In genomic region chr7:73622909-73623797, GRCh38 we compare ENCODE assay signal across 10 cellular contexts. TPM values are rescaled to one million over a fixed set of nuclear protein-coding genes. Genes with fewer than 3 reads are reported as not detected.
DNase-seq lines count a peak whose midpoint lies in the region; FAIRE-seq and TF ChIP-seq lines count a peak whose summit lies in the region.
"Had no signal": no experiment of that assay in that cellular context is flagged by ENCODE, and none has a peak within 500 bp of the region (broad histone marks: within the 10 kb centered on the region; RNA-seq: fewer than 3 reads in every experiment).

No MANE protein-coding gene starts in this region.

- FAIRE-seq in kidney (lab: Jason Lieb, UNC): no peak
- FAIRE-seq in frontal cortex (lab: Jason Lieb, UNC): no peak
- FAIRE-seq: endometrium had no signal

- H3K36me3 ChIP-seq in adipocyte (ENCODE audit: control insufficient read depth, insufficient read depth, low read length, severe bottlenecking) (peaks cover 6% of the 10 kb centered on the region), kidney (ENCODE audit: control insufficient read depth in 1 of 2, insufficient read depth in 2 of 2, low read length in 2 of 2) (no peaks in the 10 kb centered on the region), stomach (no peaks in the 10 kb centered on the region)

- no peak for TF ChIP-seq CTCF in kidney (IDR thresholded peaks at IDR 0.05; ENCODE audit: borderline replicate concordance, extremely low read depth, insufficient read depth)
- no peak for TF ChIP-seq CTCF in stomach (IDR thresholded peaks at IDR 0.05)

- peak overlapping the region; percentile 87 for H3K4me3 ChIP-seq in adipocyte (ENCODE audit: low read length)
- peak overlapping the region; percentile 69 to 73 for H3K4me3 ChIP-seq in kidney (ENCODE audit: low read length in 2 of 2)
- peak overlapping the region; percentile 46 to 63 (median 50) for H3K4me3 ChIP-seq in stomach

- TF ChIP-seq EP300 in stomach (IDR thresholded peaks at IDR 0.05): no peak

- peak overlapping the region; percentile 97 for H3K9ac ChIP-seq in adipocyte (ENCODE audit: low read length)
- peak overlapping the region in 1 of 2 donors; percentile 55 for H3K9ac ChIP-seq in kidney (ENCODE audit: low read length in 2 of 2)

- 3 to 8% (median 4%) methylated on average over 45 to 58 of the region's 58 CpGs for WGBS in stomach, 5 donors

- H3K27ac ChIP-seq in kidney (ENCODE audit: low read depth in 2 of 2, low read length in 2 of 2): peak overlapping the region in 1 of 2 donors; percentile 22
- peak overlapping the region in 1 of 5 donors; percentile 37 for H3K27ac ChIP-seq in stomach

- H3K27me3 ChIP-seq in adipocyte (replicated peaks; ENCODE audit: control insufficient read depth, insufficient read depth, low read length) (peaks cover 12% of the 10 kb centered on the region), stomach (peaks cover 11 to 77% (median 63%) of the 10 kb centered on the region in 3 donors)

- H3K4me1 ChIP-seq in adipocyte (ENCODE audit: control insufficient read depth, insufficient read depth, low read length) (peaks cover 17% of the 10 kb centered on the region), kidney (ENCODE audit: control insufficient read depth in 1 of 2, insufficient read depth in 1 of 2, low read depth in 1 of 2, low read length in 2 of 2) (peaks cover 0 to 3% of the 10 kb centered on the region in 2 donors), stomach (peaks cover 17 to 25% (median 23%) of the 10 kb centered on the region in 4 donors)

- TF ChIP-seq POLR2A in stomach (IDR thresholded peaks at IDR 0.05): no peak

- no peaks in the 10 kb centered on the region for H3K9me3 ChIP-seq in adipocyte (ENCODE audit: control insufficient read depth, low read length)
- H3K9me3 ChIP-seq in kidney (ENCODE audit: control insufficient read depth in 1 of 2, low read length in 2 of 2): no peaks in the 10 kb centered on the region
- no peaks in the 10 kb centered on the region for H3K9me3 ChIP-seq in stomach

- DNase-seq in NCI-H510A treated with DMSO at 0.1 percent for 48 hours (lab: John Stamatoyannopoulos, UW) (peak; percentile 37), NCI-H510A (lab: John Stamatoyannopoulos, UW) (no peak), adipocyte (ENCODE audit: low read depth) (peak; percentile 31), kidney (no peak), stomach (no peak), cerebellar nuclear complex (lab: John Stamatoyannopoulos, UW) (no peak), NCI-H526 treated with DMSO at 0.1 percent for 48 hours (lab: John Stamatoyannopoulos, UW) (no peak), frontal cortex (ENCODE audit: low spot score in 2 of 2) (no peak)

- intact Hi-C loops in kidney (cut with DNase I) (no loop called here), stomach (cut with DNase I; ENCODE audit: low total_unique reads) (no loop called here)

RNA-seq across cellular contexts. Expression of gene MLXIPL, which starts 1.2 kb away (rescaled TPM):
- total RNA-seq in kidney (26.2 TPM), stomach (100 to 1,000 TPM in 1 of 5 donors, 10 to 100 TPM in 3, 1 to 10 TPM in 1; 4.4 to 102 (median 16.1) TPM), frontal cortex (not detected)
- polyA plus RNA-seq in kidney (ENCODE audit: insufficient read depth, low read depth, low replicate concordance) (27.9 TPM), stomach (1 to 10 TPM; 2.4 to 3.1 (median 2.6) TPM)
- polyA plus RNA-seq: AG04450 had no signal

RNA-seq across cellular contexts. Expression of gene VPS37D, which starts 44.5 kb away (rescaled TPM):
- total RNA-seq in kidney: 13.2 TPM
- polyA plus RNA-seq in kidney (ENCODE audit: insufficient read depth, low read depth, low replicate concordance): 19.3 TPM
- under 1 TPM in 1 of 5 donors, not detected in 4; 0.55 TPM for total RNA-seq in stomach
- polyA plus RNA-seq in stomach: 1 to 10 TPM; 2.2 to 2.4 (median 2.3) TPM
- 26.1 TPM for total RNA-seq in frontal cortex

RNA-seq across cellular contexts. Expression of gene TBL2, which starts 44.8 kb away (rescaled TPM):
- total RNA-seq in kidney (33.6 TPM), stomach (100 to 1,000 TPM in 1 of 5 donors, 10 to 100 TPM in 3, 1 to 10 TPM in 1; 1.2 to 176 (median 43.0) TPM), frontal cortex (26.1 TPM)
- polyA plus RNA-seq in kidney (ENCODE audit: insufficient read depth, low read depth, low replicate concordance) (18.8 TPM), stomach (10 to 100 TPM in 1 of 3 donors, 1 to 10 TPM in 2; 8.9 to 11.8 (median 9.5) TPM)

Comparison
In these comparisons a context has a peak if more than half of its experiments do, and no peak if none do; other contexts are left out.
1. DNase-seq: peak in NCI-H510A treated with DMSO at 0.1 percent for 48 hours (single experiment) and adipocyte (single experiment); none in NCI-H510A (single experiment), kidney (single experiment), stomach (single experiment), cerebellar nuclear complex (0 of 2), NCI-H526 treated with DMSO at 0.1 percent for 48 hours (single experiment) and frontal cortex (0 of 2).
2. Peak in every context shown above with its lines, with median percentiles within 50 percentile points of each other: H3K4me3 ChIP-seq.